ENCODE assay signal across 2 cellular contexts in the genomic region with DNA sequence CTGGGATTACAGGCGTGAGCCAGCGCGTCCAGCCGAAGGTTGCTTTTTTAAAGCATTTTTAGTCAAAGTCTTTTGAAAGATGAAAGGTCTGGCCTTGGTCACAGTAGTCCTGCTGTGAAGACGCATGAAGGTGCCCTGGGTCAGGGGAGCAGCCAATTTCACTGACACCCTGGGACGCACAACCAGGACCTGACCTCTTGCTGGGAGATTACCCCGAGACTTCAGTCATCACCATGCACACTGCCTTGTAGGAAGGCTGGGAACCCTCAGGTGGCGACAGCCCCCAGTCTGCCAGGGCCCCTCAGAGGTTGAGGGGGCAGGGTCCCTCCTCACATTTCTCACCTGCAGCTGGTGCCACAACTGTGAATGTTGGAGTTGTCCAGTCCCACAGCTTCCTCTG.
A peak's percentile ranks its signal among the peaks of the same experiment; 100 is the strongest.
TF ChIP-seq lines count a peak whose summit lies in the region.

No MANE protein-coding gene starts in this region.

TF ChIP-seq in IMR-90, 13 proteins besides CTCF, POLR2A, EP300 and RAD21:
- TF ChIP-seq NFE2L2 (IDR thresholded peaks at IDR 0.05; ENCODE audit: low read depth, low read length) (no peak), FOS (IDR thresholded peaks at IDR 0.05; ENCODE audit: low read depth, low read length) (no peak), USF2 (IDR thresholded peaks at IDR 0.05; ENCODE audit: low read depth, low read length) (no peak), BHLHE40 (IDR thresholded peaks at IDR 0.05; ENCODE audit: low read depth, low read length) (no peak), CHD1 (IDR thresholded peaks at IDR 0.05; ENCODE audit: low read depth, low read length) (no peak), MAZ (IDR thresholded peaks at IDR 0.05; ENCODE audit: borderline replicate concordance, low read depth, low read length) (no peak), CEBPB (IDR thresholded peaks at IDR 0.05; ENCODE audit: low read depth, low read length) (no peak), SMC3 (IDR thresholded peaks at IDR 0.05; ENCODE audit: low read depth, low read length) (no peak), RCOR1 (IDR thresholded peaks at IDR 0.05; ENCODE audit: insufficient replicate concordance, low read length) (no peak), RFX5 (IDR thresholded peaks at IDR 0.05; ENCODE audit: low read depth, low read length) (no peak), MXI1 (IDR thresholded peaks at IDR 0.05; ENCODE audit: borderline replicate concordance, low read depth, low read length) (no peak), ELK1 (IDR thresholded peaks at IDR 0.05; ENCODE audit: borderline replicate concordance, low read depth, low read length) (no peak), MAFK (IDR thresholded peaks at IDR 0.05; ENCODE audit: low read depth, low read length) (no peak)

TF ChIP-seq in K562, 482 proteins besides CTCF, POLR2A, EP300 and RAD21:
- TF ChIP-seq THRA (IDR thresholded peaks at IDR 0.05) = no peak
- no peak for TF ChIP-seq CREB5 (CRISPR knock-in tag; IDR thresholded peaks at IDR 0.05)
- no peak for TF ChIP-seq ZC3H11A (IDR thresholded peaks at IDR 0.05; ENCODE audit: low read depth, low read length)
- TF ChIP-seq RBFOX2 (IDR thresholded peaks at IDR 0.05; ENCODE audit: low read depth, low read length) = 0 out of 2 replicates have a peak, but pooled peaks have one; percentile 6
